ENCODE assay signal across 18 cellular contexts in the genomic region with DNA sequence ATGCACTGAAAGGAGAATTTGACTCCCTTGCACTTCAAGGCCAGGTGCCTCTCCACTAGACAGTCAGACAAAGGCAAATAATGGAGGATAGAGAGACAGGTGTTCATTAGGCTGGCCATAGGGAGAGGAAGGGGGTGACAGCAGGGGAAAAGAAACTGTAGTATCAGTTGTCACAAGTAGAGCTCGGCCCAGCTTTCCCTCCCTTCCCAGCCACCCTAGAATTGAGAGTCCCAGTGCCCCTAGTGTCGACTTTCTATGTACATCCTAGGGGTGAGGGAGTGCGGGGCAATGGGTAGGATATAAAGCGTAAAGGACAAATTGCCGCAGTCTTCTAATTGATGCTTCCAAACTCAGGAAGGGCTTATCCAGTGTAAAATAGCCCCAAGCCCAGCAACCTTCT. TPM values are rescaled to one million over a fixed set of nuclear protein-coding genes. Genes with fewer than 3 reads are reported as not detected.
DNase-seq lines count a peak whose midpoint lies in the region; ATAC-seq, FAIRE-seq and TF ChIP-seq lines count a peak whose summit lies in the region.
"Had no signal": no experiment of that assay in that cellular context is flagged by ENCODE, and none has a peak within 500 bp of the region (broad histone marks: within the 10 kb centered on the region; RNA-seq: fewer than 3 reads in every experiment).

No MANE protein-coding gene starts in this region.

- no peak for FAIRE-seq in kidney (lab: Jason Lieb, UNC)

- no peak overlapping the region for H3K9ac ChIP-seq in kidney (ENCODE audit: low read length in 2 of 2)

- peaks cover 0 to 2% of the 10 kb centered on the region in 2 donors for H3K4me1 ChIP-seq in kidney (ENCODE audit: control insufficient read depth in 1 of 2, insufficient read depth in 1 of 2, low read depth in 1 of 2, low read length in 2 of 2)
- H3K4me1 ChIP-seq: psoas muscle had no signal

- no peak for TF ChIP-seq CTCF in kidney (IDR thresholded peaks at IDR 0.05; ENCODE audit: borderline replicate concordance, extremely low read depth, insufficient read depth)

- no peaks in the 10 kb centered on the region for H3K27me3 ChIP-seq in layer of hippocampus (ENCODE audit: control insufficient read depth, insufficient read depth, low read length)

- no peak overlapping the region for H3K4me3 ChIP-seq in kidney (ENCODE audit: low read length in 2 of 2)
- H3K4me3 ChIP-seq: psoas muscle had no signal

- H3K36me3 ChIP-seq in kidney (ENCODE audit: control insufficient read depth in 1 of 2, insufficient read depth in 2 of 2, low read length in 2 of 2) = peaks cover 19 to 29% of the 10 kb centered on the region in 2 donors

- H3K9me3 ChIP-seq in kidney (ENCODE audit: control insufficient read depth in 1 of 2, low read length in 2 of 2) = no peaks in the 10 kb centered on the region
- H3K9me3 ChIP-seq: psoas muscle had no signal

- DNase-seq in COLO668 (lab: John Stamatoyannopoulos, UW; ENCODE audit: unreplicated experiment) (peak; percentile 51), NCI-H1105 (lab: John Stamatoyannopoulos, UW) (peak; percentile 52), NCI-H524 (lab: John Stamatoyannopoulos, UW) (peak; percentile 74 to 88), NCI-H446 treated with DMSO at 0.1 percent for 48 hours (lab: John Stamatoyannopoulos, UW) (no peak), kidney (no peak), CD1c-positive myeloid dendritic cell (ENCODE audit: extremely low spot score) (no peak)
- DNase-seq: activated CD8-positive, alpha-beta T cell treated with anti-CD3 and anti-CD28 coated beads, Interleukin-2, amount 10 ng/mL, durations not matched to agents 7 days and 5 days; activated naive CD4-positive, alpha-beta T cell treated with anti-CD3 and anti-CD28 coated beads, Interleukin-2, amount 10 ng/mL, durations not matched to agents 7 days and 5 days; caudate nucleus; GOT3; MV-4-11; psoas muscle; stimulated activated CD4-positive, alpha-beta T cell treated with anti-CD3 and anti-CD28 coated beads, Interleukin-4, amount 100 ng/mL, for 1 hour; stimulated activated naive B cell treated with anti-CD40 and anti-IgM and Interleukin-4, amounts not matched to agents 10 μg/mL and 1 μg/mL and 100 μg/mL, for 72 hours had no signal

- intact Hi-C loops in kidney (cut with DNase I) = no loop called here

- H3K27ac ChIP-seq in layer of hippocampus (ENCODE audit: low read depth, low read length) (peak overlapping the region; percentile 6), kidney (ENCODE audit: low read depth in 2 of 2, low read length in 2 of 2) (no peak overlapping the region)
- H3K27ac ChIP-seq: epithelial cell of prostate, psoas muscle, RWPE1 had no signal

- no peak for ATAC-seq in GM21576 (IDR thresholded peaks at IDR 0.05; ENCODE audit: unreplicated experiment)
- ATAC-seq: activated CD8-positive, alpha-beta T cell treated with anti-CD3 and anti-CD28 coated beads, Interleukin-2, amount 10 ng/mL, durations not matched to agents 7 days and 5 days; stimulated activated naive B cell treated with anti-CD40 and anti-IgM and Interleukin-4, amounts not matched to agents 10 μg/mL and 1 μg/mL and 100 μg/mL, for 72 hours had no signal

RNA-seq across cellular contexts. Expression of gene BAZ2A, which starts 39.0 kb away (rescaled TPM):
- total RNA-seq in kidney = 98.6 TPM
- 10.5 TPM for polyA plus RNA-seq in kidney (ENCODE audit: insufficient read depth, low read depth, low replicate concordance)

RNA-seq across cellular contexts. Expression of gene ATP5F1B, which starts 54.7 kb away (rescaled TPM):
- 568 TPM for total RNA-seq in kidney
- 1,584 TPM for polyA plus RNA-seq in kidney (ENCODE audit: insufficient read depth, low read depth, low replicate concordance)

Comparison
In these comparisons a context has a peak if more than half of its experiments do, and no peak if none do; other contexts are left out.
1. DNase-seq: peak in COLO668 (single experiment), NCI-H1105 (single experiment) and NCI-H524 (2 of 2); none in NCI-H446 treated with DMSO at 0.1 percent for 48 hours (single experiment), kidney (single experiment) and CD1c-positive myeloid dendritic cell (single experiment).